In genomic region chr7:1262441-1262840, GRCh38 we compare ENCODE assay signal across 27 cellular contexts. TPM values are rescaled to one million over a fixed set of nuclear protein-coding genes. Genes with fewer than 3 reads are reported as not detected.
A peak's percentile ranks its signal among the peaks of the same experiment; 100 is the strongest.
DNase-seq lines count a peak whose midpoint lies in the region; ATAC-seq, FAIRE-seq and TF ChIP-seq lines count a peak whose summit lies in the region.
"Had no signal": no experiment of that assay in that cellular context is flagged by ENCODE, and none has a peak within 500 bp of the region (broad histone marks: within the 10 kb centered on the region; RNA-seq: fewer than 3 reads in every experiment).

No MANE protein-coding gene starts in this region.

- no peak for TF ChIP-seq RAD21 in HepG2 (CRISPR knock-in tag; IDR thresholded peaks at IDR 0.05)

- in situ Hi-C loops in HepG2 (cut with HindIII; ENCODE audit: extremely low pct_ligation_motif_present, low pct_unique_long_range_greater_than_20kb): no loop called here

- no peak overlapping the region for H2BK15ac ChIP-seq in neuronal stem cell (ENCODE audit: low read length)

- H3K27ac ChIP-seq in right lobe of liver: no peak overlapping the region
- no peak overlapping the region for H3K27ac ChIP-seq in HepG2 (ENCODE audit: extremely low read length, insufficient read depth, low read length)
- no peak overlapping the region for H3K27ac ChIP-seq in neuronal stem cell (replicated peaks; ENCODE audit: low read length)
- H3K27ac ChIP-seq: A549; BLaER1 treated with 17β-estradiol and CSF1 and Interleukin-3, amounts not matched to agents 10 nM and 100 nM; GM23248 had no signal

- H4K91ac ChIP-seq in neuronal stem cell (ENCODE audit: low read depth, low read length, poor library complexity): no peak overlapping the region

- intact Hi-C loops in Right ventricle myocardium superior (cut with DNase I) (no loop called here), cardiac septum (cut with DNase I) (no loop called here), right lobe of liver (cut with DNase I) (no loop called here), HepG2 (cut with micrococcal nuclease; ENCODE audit: unreplicated experiment) (no loop called here)

- H3K9ac ChIP-seq in HepG2 (ENCODE audit: insufficient read depth, low read depth, low read length) (no peak overlapping the region), neuronal stem cell (ENCODE audit: low read depth, low read length, poor library complexity) (no peak overlapping the region)
- H3K9ac ChIP-seq: BLaER1 treated with 17β-estradiol and CSF1 and Interleukin-3, amounts not matched to agents 10 nM and 100 nM; GM23248 had no signal

- H3K36me3 ChIP-seq in right lobe of liver (no peaks in the 10 kb centered on the region), HepG2 (replicated peaks in 1 of 2; ENCODE audit: control insufficient read depth in 1 of 2, insufficient read depth in 2 of 2, low read length in 2 of 2) (no peaks in the 10 kb centered on the region), neuronal stem cell (replicated peaks in 1 of 2; ENCODE audit: control insufficient read depth in 2 of 2, insufficient read depth in 2 of 2, low read length in 2 of 2) (no peaks in the 10 kb centered on the region)
- H3K36me3 ChIP-seq: BE2C; BLaER1 treated with 17β-estradiol and CSF1 and Interleukin-3, amounts not matched to agents 10 nM and 100 nM had no signal

- no peak overlapping the region for H2AK5ac ChIP-seq in neuronal stem cell (ENCODE audit: low read depth, low read length)

- no peak overlapping the region for H2BK5ac ChIP-seq in neuronal stem cell (ENCODE audit: low read length)

- WGBS in right lobe of liver (ENCODE audit: insufficient coverage, low coverage, low lambda C conversion rate, missing lambda C conversion rate): 48% methylated on average over 8 of the region's 13 CpGs
- WGBS in HepG2 (ENCODE audit: low lambda C conversion rate): 32% methylated on average over 7 of the region's 13 CpGs
- WGBS in neuronal stem cell (ENCODE audit: extremely low coverage in 2 of 2, insufficient read length in 2 of 2, insufficient replicate concordance in 1 of 2), 2 donors: no CpG with 5 or more reads among the region's 13 CpGs

- DNase-seq in Right ventricle myocardium superior (peak; percentile 24), cardiac septum (ENCODE audit: low spot score) (no peak), right lobe of liver (peak in 2 of 3 donors; percentile 10 to 29), HepG2 (ENCODE audit: low spot score) (no peak), neuronal stem cell (ENCODE audit: low spot score) (no peak)
- DNase-seq: 8988T; ACHN; AML-193; BE2C; CD4-positive, alpha-beta T cell; DMS 273 treated with DMSO at 0.1 percent for 48 hours; DMS79; EL; GDM1; GM23248; H7; HCEC 1CT had no signal

- no peaks in the 10 kb centered on the region for H4K20me1 ChIP-seq in HepG2 (ENCODE audit: insufficient read depth, low read length)

- H3K4me3 ChIP-seq in right lobe of liver (no peak overlapping the region), HepG2 (replicated peaks in 1 of 3; ENCODE audit: insufficient read depth in 1 of 3, low read depth in 2 of 3, low read length in 3 of 3) (no peak overlapping the region), neuronal stem cell (ENCODE audit: low read length in 2 of 2) (no peak overlapping the region)
- H3K4me3 ChIP-seq: A549; BLaER1 treated with 17β-estradiol and CSF1 and Interleukin-3, amounts not matched to agents 10 nM and 100 nM; GM12878; GM23248 had no signal

- CTCF ChIA-PET in HepG2 (lab: Yijun Ruan, JAX; ENCODE audit: low intra/inter-chr PET ratio, low total read pairs): no interaction called here

- no peak for ATAC-seq in Right ventricle myocardium superior (ENCODE audit: poor library complexity)
- ATAC-seq in right lobe of liver: no peak
- no peak for ATAC-seq in HepG2
- no peak for ATAC-seq in HG02973 (IDR thresholded peaks at IDR 0.05; ENCODE audit: unreplicated experiment)
- no peak for ATAC-seq in HG03521 (IDR thresholded peaks at IDR 0.05; ENCODE audit: unreplicated experiment)
- ATAC-seq: GM12878 had no signal

- H3K14ac ChIP-seq in neuronal stem cell (ENCODE audit: low read length): no peak overlapping the region

- H4K8ac ChIP-seq in neuronal stem cell (ENCODE audit: low read depth, low read length): no peak overlapping the region

- TF ChIP-seq EP300 in HepG2 (IDR thresholded peaks at IDR 0.05; ENCODE audit: low read depth in 2 of 2, low read length in 2 of 2): no peak
- no peak for TF ChIP-seq EP300 in HepG2 (CRISPR knock-in tag; IDR thresholded peaks at IDR 0.05; ENCODE audit: borderline replicate concordance)

- H2BK120ac ChIP-seq in neuronal stem cell (ENCODE audit: low read depth, low read length): no peak overlapping the region

- no peaks in the 10 kb centered on the region for H3K79me1 ChIP-seq in neuronal stem cell (ENCODE audit: low read depth, low read length)

- no peak for FAIRE-seq in HepG2 (lab: Jason Lieb, UNC)
- FAIRE-seq: A549, D721Med, GM12878, GM19239, H1 had no signal

- TF ChIP-seq POLR2A in right lobe of liver (IDR thresholded peaks at IDR 0.05): no peak
- TF ChIP-seq POLR2A in HepG2 (IDR thresholded peaks at IDR 0.05; ENCODE audit: insufficient read depth in 1 of 2, low read depth in 2 of 2, low read length in 2 of 2): no peak

- H3K4me2 ChIP-seq in HepG2 (ENCODE audit: low read depth, low read length): no peak overlapping the region
- no peak overlapping the region for H3K4me2 ChIP-seq in neuronal stem cell (ENCODE audit: insufficient read depth, low read length, poor library complexity, severe bottlenecking)
- H3K4me2 ChIP-seq: A549; BLaER1 treated with 17β-estradiol and CSF1 and Interleukin-3, amounts not matched to agents 10 nM and 100 nM had no signal

- peak overlapping the region; percentile 15 for H3K18ac ChIP-seq in neuronal stem cell (ENCODE audit: low read length)

- TF ChIP-seq CTCF in right lobe of liver (IDR thresholded peaks at IDR 0.05): no peak
- no peak for TF ChIP-seq CTCF in HepG2 (CRISPR knock-in tag; IDR thresholded peaks at IDR 0.05)

- POLR2A ChIA-PET in HepG2 (lab: Yijun Ruan, JAX): no interaction called here

- H3K23ac ChIP-seq in neuronal stem cell (ENCODE audit: low read depth, low read length, poor library complexity): no peak overlapping the region

- H3K4me1 ChIP-seq in right lobe of liver (no peaks in the 10 kb centered on the region), HepG2 (ENCODE audit: insufficient read depth, low read length) (no peaks in the 10 kb centered on the region), neuronal stem cell (ENCODE audit: control insufficient read depth in 2 of 2, insufficient read depth in 1 of 2, low read depth in 1 of 2, low read length in 2 of 2) (no peaks in the 10 kb centered on the region)
- H3K4me1 ChIP-seq: A549; BE2C; BLaER1 treated with 17β-estradiol and CSF1 and Interleukin-3, amounts not matched to agents 10 nM and 100 nM had no signal

- H3K27me3 ChIP-seq in right lobe of liver (no peaks in the 10 kb centered on the region), HepG2 (ENCODE audit: control insufficient read depth in 1 of 2, insufficient read depth in 2 of 2, low read length in 2 of 2) (peaks cover 12 to 75% of the 10 kb centered on the region in 2 experiments; a peak in 4 of 5 replicates), neuronal stem cell (ENCODE audit: control insufficient read depth in 3 of 3, insufficient read depth in 3 of 3, low read depth in 1 of 3, low read length in 3 of 3) (peaks cover 0 to 84% (median 5%) of the 10 kb centered on the region in 3 experiments)

- no peaks in the 10 kb centered on the region for H3K79me2 ChIP-seq in HepG2 (ENCODE audit: insufficient read depth, low read length)

- H2BK12ac ChIP-seq in neuronal stem cell (ENCODE audit: low read length): no peak overlapping the region

- H3K9me3 ChIP-seq in right lobe of liver (no peaks in the 10 kb centered on the region), HepG2 (ENCODE audit: low read length) (no peaks in the 10 kb centered on the region), neuronal stem cell (replicated peaks in 1 of 2; ENCODE audit: control insufficient read depth in 2 of 2, insufficient read depth in 1 of 2, low read depth in 1 of 2, low read length in 2 of 2) (no peaks in the 10 kb centered on the region)
- H3K9me3 ChIP-seq: A549; BE2C; BLaER1 treated with 17β-estradiol and CSF1 and Interleukin-3, amounts not matched to agents 10 nM and 100 nM had no signal

- H3K4ac ChIP-seq in neuronal stem cell (ENCODE audit: low read length): no peak overlapping the region

- BruUV-seq in HepG2 (replicated peaks; lab: Mats Ljungman, UMichigan): no TSS peak

- H2AFZ ChIP-seq in HepG2 (ENCODE audit: low read length): no peak overlapping the region
- H2AFZ ChIP-seq in neuronal stem cell (ENCODE audit: low read length): no peak overlapping the region
- H2AFZ ChIP-seq: GM23248 had no signal

TF ChIP-seq in HepG2, 621 proteins besides CTCF, POLR2A, EP300 and RAD21 (continues in another document):
- no peak for TF ChIP-seq ZNF570 (CRISPR knock-in tag; IDR thresholded peaks at IDR 0.05; ENCODE audit: borderline replicate concordance)
- no peak for TF ChIP-seq ZNF138 (CRISPR knock-in tag; IDR thresholded peaks at IDR 0.05; ENCODE audit: low read depth)
- TF ChIP-seq SCMH1 (CRISPR knock-in tag; IDR thresholded peaks at IDR 0.05; ENCODE audit: borderline replicate concordance): no peak

RNA-seq across cellular contexts. Expression of gene UNCX, which starts 29.8 kb away (rescaled TPM):
- total RNA-seq in Right ventricle myocardium superior (not detected), cardiac septum (not detected), right lobe of liver (not detected), HepG2 (2016; rRNA removed; fragmentation: Illumina TruSeq; extraction: Trizol) (not detected in 2 replicates)
- not detected in 2 replicates for total RNA-seq in HepG2 (2016; cell fraction: cytosol; rRNA removed; fragmentation: Illumina TruSeq; extraction: Trizol; ENCODE audit: low read depth)
- total RNA-seq in HepG2 (2016; cell fraction: insoluble cytoplasmic fraction; rRNA removed; fragmentation: Illumina TruSeq; extraction: Trizol): not detected in 2 replicates
- not detected in 2 replicates for total RNA-seq in HepG2 (2016; cell fraction: membrane; rRNA removed; fragmentation: Illumina TruSeq; extraction: Trizol)
- total RNA-seq in HepG2 (2016; cell fraction: nucleus; rRNA removed; fragmentation: Illumina TruSeq; extraction: Trizol): not detected in 2 replicates
- not detected in 2 replicates for polyA plus RNA-seq in HepG2 (2011; rRNA removed)
- polyA plus RNA-seq in HepG2 (2011; cell fraction: cytosol; rRNA removed): not detected in 2 replicates
- polyA plus RNA-seq in HepG2 (2011; cell fraction: nucleus; rRNA removed): not detected in 2 replicates
- not detected in 2 replicates for polyA plus RNA-seq in HepG2 (2012)
- polyA plus RNA-seq in HepG2 (2016; cell fraction: cytosol; fragmentation: Illumina TruSeq; extraction: Trizol; ENCODE audit: low read depth): not detected in 2 replicates
- polyA plus RNA-seq in HepG2 (2016; cell fraction: insoluble cytoplasmic fraction; fragmentation: Illumina TruSeq; extraction: Trizol; ENCODE audit: low read depth): not detected in 2 replicates
- not detected in 2 replicates for polyA plus RNA-seq in HepG2 (2016; cell fraction: membrane; fragmentation: Illumina TruSeq; extraction: Trizol; ENCODE audit: low read depth)
- polyA plus RNA-seq in HepG2 (2016; cell fraction: nucleus; fragmentation: Illumina TruSeq; extraction: Trizol; ENCODE audit: insufficient read depth, low read depth): not detected in 2 replicates
- not detected in 2 replicates for polyA minus RNA-seq in HepG2 (2011; rRNA and poly(A)+ RNA removed; ENCODE audit: low replicate concordance)
- polyA minus RNA-seq in HepG2 (2011; cell fraction: cytosol; rRNA and poly(A)+ RNA removed): not detected in 2 replicates
- polyA minus RNA-seq in HepG2 (2011; cell fraction: nucleus; rRNA and poly(A)+ RNA removed): not detected in 2 replicates
- polyA plus RNA-seq in neuronal stem cell (2013, experiment 1 of 2): 0.01 TPM
- polyA plus RNA-seq in neuronal stem cell (2013, experiment 2 of 2): 0.01 TPM
- total RNA-seq: CD4-positive, alpha-beta T cell; CD8-positive, alpha-beta memory T cell; GM12878; GM23248; H1; H7 had no signal
- polyA plus RNA-seq: A549; CD14-positive monocyte; CD8-positive, alpha-beta memory T cell; GM12878; GM23248; H1 had no signal

Comparison
In these comparisons a context has a peak if more than half of its experiments do, and no peak if none do; other contexts are left out.
1. DNase-seq: peak in Right ventricle myocardium superior (single experiment) and right lobe of liver (2 of 3); none in cardiac septum (single experiment), HepG2 (single experiment) and neuronal stem cell (single experiment).